Comparison of ENCODE assay signal across 15 cellular contexts in the genomic region with DNA sequence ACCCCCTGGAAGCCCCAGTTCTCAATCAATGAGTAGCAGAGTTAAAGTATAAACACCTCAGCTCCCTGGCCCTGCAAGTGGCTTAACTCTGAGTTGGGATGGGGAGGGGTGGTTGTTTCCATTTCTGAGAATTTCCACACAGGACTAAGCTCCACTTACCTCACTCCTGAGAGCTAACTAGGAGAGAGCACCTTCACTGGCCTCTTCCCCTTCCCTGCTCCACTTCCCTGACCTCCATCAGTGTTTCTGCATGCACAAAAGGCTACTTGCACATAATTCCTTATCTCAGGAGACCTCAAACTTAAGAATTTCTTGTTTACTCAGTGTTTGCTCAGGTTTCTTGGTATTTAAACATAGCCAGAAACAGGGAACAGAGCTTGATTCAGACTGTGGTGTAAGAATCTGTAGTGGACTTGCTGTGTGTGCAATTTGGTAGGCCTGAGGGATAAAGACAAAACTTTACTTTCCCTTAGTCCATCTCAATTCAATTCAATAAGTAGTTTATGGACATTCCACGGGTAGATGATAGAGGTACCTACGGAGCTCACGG.
DNase-seq lines count a peak whose midpoint lies in the region; ATAC-seq and TF ChIP-seq lines count a peak whose summit lies in the region.
"Had no signal": no experiment of that assay in that cellular context is flagged by ENCODE, and none has a peak within 500 bp of the region (broad histone marks: within the 10 kb centered on the region; RNA-seq: fewer than 3 reads in every experiment).

No MANE protein-coding gene starts in this region.

- H3K27me3 ChIP-seq in ascending aorta = no peaks in the 10 kb centered on the region
- H3K27me3 ChIP-seq in upper lobe of right lung = no peaks in the 10 kb centered on the region
- H3K27me3 ChIP-seq in effector memory CD4-positive, alpha-beta T cell (replicated peaks; ENCODE audit: control insufficient read depth, insufficient read depth, low read length, poor library complexity, severe bottlenecking) = no peaks in the 10 kb centered on the region
- H3K27me3 ChIP-seq: BLaER1 treated with 17β-estradiol and CSF1 and Interleukin-3, amounts not matched to agents 10 nM and 100 nM had no signal

- peak overlapping the region; percentile 25 to 37 for H3K27ac ChIP-seq in ascending aorta
- H3K27ac ChIP-seq in upper lobe of right lung = no peak overlapping the region
- no peak overlapping the region for H3K27ac ChIP-seq in effector memory CD4-positive, alpha-beta T cell (ENCODE audit: insufficient read depth, low read length, poor library complexity, severe bottlenecking)
- H3K27ac ChIP-seq: BLaER1 treated with 17β-estradiol and CSF1 and Interleukin-3, amounts not matched to agents 10 nM and 100 nM had no signal

- H3K9me3 Mint-ChIP-seq in HFFc6 = peaks cover 4% of the 10 kb centered on the region; the same call in 1 of the 2 replicates

- H3K4me3 Mint-ChIP-seq in HFFc6 = no peak overlapping the region
- H3K4me3 Mint-ChIP-seq: B cell; CD8-positive, alpha-beta T cell had no signal

- H3K27ac Mint-ChIP-seq in HFFc6 = peak overlapping the region; percentile 32; the same call in 1 of the 2 replicates
- H3K27ac Mint-ChIP-seq: B cell; CD8-positive, alpha-beta T cell had no signal

- ATAC-seq in upper lobe of right lung = peak; percentile 54
- ATAC-seq: CD8-positive, alpha-beta T cell; HepG2 had no signal

- H3K4me1 ChIP-seq in ascending aorta = peaks cover 3 to 27% of the 10 kb centered on the region in 2 donors
- H3K4me1 ChIP-seq in upper lobe of right lung = no peaks in the 10 kb centered on the region
- H3K4me1 ChIP-seq in effector memory CD4-positive, alpha-beta T cell (ENCODE audit: control insufficient read depth, insufficient read depth, low read length, poor library complexity, severe bottlenecking) = no peaks in the 10 kb centered on the region

- no peak for TF ChIP-seq CTCF in HFFc6 (IDR thresholded peaks at IDR 0.05)
- no peak for TF ChIP-seq CTCF in ascending aorta (IDR thresholded peaks at IDR 0.05)
- no peak for TF ChIP-seq CTCF in upper lobe of right lung (IDR thresholded peaks at IDR 0.05)

- intact Hi-C loops in ascending aorta (cut with DNase I) = loop anchor here (10.0 kb wide), 1 partner anchor 271 kb away; no protein-coding TSS in a partner anchor
- intact Hi-C loops in upper lobe of right lung (cut with DNase I) = no loop called here
- intact Hi-C loops in head of caudate nucleus (cut with DNase I) = no loop called here

- H3K36me3 Mint-ChIP-seq in HFFc6 (ENCODE audit: low read depth) = peaks cover 9% of the 10 kb centered on the region; the same call in 1 of the 2 replicates
- H3K36me3 Mint-ChIP-seq: CD8-positive, alpha-beta T cell had no signal

- H3K36me3 ChIP-seq in ascending aorta (no peaks in the 10 kb centered on the region), upper lobe of right lung (no peaks in the 10 kb centered on the region)
- no peaks in the 10 kb centered on the region for H3K36me3 ChIP-seq in effector memory CD4-positive, alpha-beta T cell (ENCODE audit: control insufficient read depth, insufficient read depth, low read length)
- H3K36me3 ChIP-seq: BLaER1 treated with 17β-estradiol and CSF1 and Interleukin-3, amounts not matched to agents 10 nM and 100 nM had no signal

- H3K27me3 Mint-ChIP-seq in HFFc6 (ENCODE audit: insufficient read depth) = no peaks in the 10 kb centered on the region; the same call in 1 of the 2 replicates
- H3K27me3 Mint-ChIP-seq: B cell had no signal

- H3K9me3 ChIP-seq in ascending aorta (peaks cover 0 to 11% of the 10 kb centered on the region in 2 donors), upper lobe of right lung (no peaks in the 10 kb centered on the region)
- no peaks in the 10 kb centered on the region for H3K9me3 ChIP-seq in effector memory CD4-positive, alpha-beta T cell (ENCODE audit: control insufficient read depth, low read length)

- peaks cover 52% of the 10 kb centered on the region for H3K4me1 Mint-ChIP-seq in HFFc6 (ENCODE audit: low read depth)
- H3K4me1 Mint-ChIP-seq: B cell had no signal

- H3K4me3 ChIP-seq in ascending aorta = no peak overlapping the region
- no peak overlapping the region for H3K4me3 ChIP-seq in upper lobe of right lung
- H3K4me3 ChIP-seq in effector memory CD4-positive, alpha-beta T cell (ENCODE audit: insufficient read depth, low read depth, low read length, poor library complexity, severe bottlenecking) = no peak overlapping the region
- H3K4me3 ChIP-seq: BLaER1 treated with 17β-estradiol and CSF1 and Interleukin-3, amounts not matched to agents 10 nM and 100 nM had no signal

- DNase-seq in HFFc6 = no peak
- DNase-seq in ascending aorta (ENCODE audit: low spot score in 2 of 2) = no peak
- DNase-seq in iris pigment epithelial cell (ENCODE audit: low read depth) = peak; percentile 43
- no peak for DNase-seq in upper lobe of right lung
- no peak for DNase-seq in effector memory CD4-positive, alpha-beta T cell
- DNase-seq in anterior cingulate cortex (lab: John Stamatoyannopoulos, UW) = no peak
- no peak for DNase-seq in head of caudate nucleus
- DNase-seq: Calu3; CD8-positive, alpha-beta T cell; GF-D8; GOT3; H7 had no signal

Comparison
In these comparisons a context has a peak if more than half of its experiments do, and no peak if none do; other contexts are left out.
1. H3K27ac ChIP-seq: peak in ascending aorta (2 of 2); none in upper lobe of right lung (single experiment) and effector memory CD4-positive, alpha-beta T cell (single experiment).